8 cellular contexts compared by ENCODE assay signal in genomic region chr4:98659106-98659592, GRCh38. TPM values are rescaled to one million over a fixed set of nuclear protein-coding genes. Genes with fewer than 3 reads are reported as not detected.
A peak's percentile ranks its signal among the peaks of the same experiment; 100 is the strongest.
DNase-seq lines count a peak whose midpoint lies in the region; ATAC-seq and TF ChIP-seq lines count a peak whose summit lies in the region.

No MANE protein-coding gene starts in this region.

- H2BK15ac ChIP-seq in neuronal stem cell (ENCODE audit: low read length), result no peak overlapping the region

- no peaks in the 10 kb centered on the region for H3K36me3 ChIP-seq in neuronal stem cell (replicated peaks in 1 of 2; ENCODE audit: control insufficient read depth in 2 of 2, insufficient read depth in 2 of 2, low read length in 2 of 2)

- H3K79me1 ChIP-seq in neuronal stem cell (ENCODE audit: low read depth, low read length), result no peaks in the 10 kb centered on the region

- no peak overlapping the region for H2BK12ac ChIP-seq in neuronal stem cell (ENCODE audit: low read length)

- no peak overlapping the region for H2BK5ac ChIP-seq in neuronal stem cell (ENCODE audit: low read length)

- peak; percentile 26 for ATAC-seq in SK-N-SH treated with all-trans-retinoic acid at 6 μM for 48 hours

- peaks cover 9 to 10% of the 10 kb centered on the region in 2 donors for H3K4me1 ChIP-seq in neuronal stem cell (ENCODE audit: control insufficient read depth in 2 of 2, insufficient read depth in 1 of 2, low read depth in 1 of 2, low read length in 2 of 2)

- H3K4me2 ChIP-seq in neuronal stem cell (ENCODE audit: insufficient read depth, low read length, poor library complexity, severe bottlenecking), result peak overlapping the region; percentile 82

- H3K9ac ChIP-seq in neuronal stem cell (ENCODE audit: low read depth, low read length, poor library complexity), result peak overlapping the region; percentile 74

- H4K8ac ChIP-seq in neuronal stem cell (ENCODE audit: low read depth, low read length), result no peak overlapping the region

- H2AK5ac ChIP-seq in neuronal stem cell (ENCODE audit: low read depth, low read length), result peak overlapping the region; percentile 7

- no peak overlapping the region for H3K27ac ChIP-seq in neuronal stem cell (replicated peaks; ENCODE audit: low read length)

- H3K4ac ChIP-seq in neuronal stem cell (ENCODE audit: low read length), result no peak overlapping the region

- WGBS in neuronal stem cell (ENCODE audit: extremely low coverage in 2 of 2, insufficient read length in 2 of 2, insufficient replicate concordance in 1 of 2), 2 donors, result no CpG with 5 or more reads among the region's 17 CpGs

- H3K4me3 ChIP-seq in neuronal stem cell (ENCODE audit: low read length in 2 of 2), result peak overlapping the region; percentile 61 to 84

- no peaks in the 10 kb centered on the region for H3K9me3 ChIP-seq in neuronal stem cell (replicated peaks in 1 of 2; ENCODE audit: control insufficient read depth in 2 of 2, insufficient read depth in 1 of 2, low read depth in 1 of 2, low read length in 2 of 2)

- peak overlapping the region; percentile 94 for H3K18ac ChIP-seq in neuronal stem cell (ENCODE audit: low read length)

- no peak overlapping the region for H3K23ac ChIP-seq in neuronal stem cell (ENCODE audit: low read depth, low read length, poor library complexity)

- H3K27me3 ChIP-seq in neuronal stem cell (ENCODE audit: control insufficient read depth in 3 of 3, insufficient read depth in 3 of 3, low read depth in 1 of 3, low read length in 3 of 3), result peaks cover 0 to 40% (median 8%) of the 10 kb centered on the region in 3 experiments

- H2BK120ac ChIP-seq in neuronal stem cell (ENCODE audit: low read depth, low read length), result no peak overlapping the region

- peak overlapping the region; percentile 99 for H2AFZ ChIP-seq in neuronal stem cell (ENCODE audit: low read length)

- DNase-seq in HCEC 1CT (peak; percentile 34), fibroblast of gingiva (ENCODE audit: low read depth) (peak; percentile 38), neuronal stem cell (ENCODE audit: low spot score) (no peak), T-helper 9 cell (no peak), midbrain (lab: John Stamatoyannopoulos, UW) (no peak)
- no peak for DNase-seq in activated CD4-positive, alpha-beta T cell treated with anti-CD3 and anti-CD28 coated beads for 48 hours
- DNase-seq in stimulated activated CD4-positive, alpha-beta T cell treated with anti-CD3 and anti-CD28 coated beads, Interleukin-2, amount 100 ng/mL, for 24 hours, result no peak

- no peak overlapping the region for H3K14ac ChIP-seq in neuronal stem cell (ENCODE audit: low read length)

- no peak overlapping the region for H4K91ac ChIP-seq in neuronal stem cell (ENCODE audit: low read depth, low read length, poor library complexity)

TF ChIP-seq in SK-N-SH treated with all-trans-retinoic acid at 6 μM for 48 hours, 23 proteins besides CTCF, POLR2A, EP300 and RAD21:
- TF ChIP-seq ESRRG (CRISPR knock-in tag; IDR thresholded peaks at IDR 0.05) (no peak), SNAI2 (CRISPR knock-in tag; IDR thresholded peaks at IDR 0.05) (no peak), GLIS3 (CRISPR knock-in tag; IDR thresholded peaks at IDR 0.05) (no peak), OSR1 (CRISPR knock-in tag; IDR thresholded peaks at IDR 0.05) (no peak), ZC3H10 (CRISPR knock-in tag; IDR thresholded peaks at IDR 0.05) (no peak), ARNTL (CRISPR knock-in tag; IDR thresholded peaks at IDR 0.05; ENCODE audit: borderline replicate concordance, low read depth) (no peak), RARB (CRISPR knock-in tag; IDR thresholded peaks at IDR 0.05) (no peak), CSDC2 (CRISPR knock-in tag; IDR thresholded peaks at IDR 0.05) (no peak), ZNF565 (CRISPR knock-in tag; conservative IDR thresholded peaks at IDR 0.05; ENCODE audit: low read depth) (no peak), POU6F1 (CRISPR knock-in tag; IDR thresholded peaks at IDR 0.05; ENCODE audit: borderline replicate concordance, low read depth) (no peak)
- TF ChIP-seq, protein P1, sequence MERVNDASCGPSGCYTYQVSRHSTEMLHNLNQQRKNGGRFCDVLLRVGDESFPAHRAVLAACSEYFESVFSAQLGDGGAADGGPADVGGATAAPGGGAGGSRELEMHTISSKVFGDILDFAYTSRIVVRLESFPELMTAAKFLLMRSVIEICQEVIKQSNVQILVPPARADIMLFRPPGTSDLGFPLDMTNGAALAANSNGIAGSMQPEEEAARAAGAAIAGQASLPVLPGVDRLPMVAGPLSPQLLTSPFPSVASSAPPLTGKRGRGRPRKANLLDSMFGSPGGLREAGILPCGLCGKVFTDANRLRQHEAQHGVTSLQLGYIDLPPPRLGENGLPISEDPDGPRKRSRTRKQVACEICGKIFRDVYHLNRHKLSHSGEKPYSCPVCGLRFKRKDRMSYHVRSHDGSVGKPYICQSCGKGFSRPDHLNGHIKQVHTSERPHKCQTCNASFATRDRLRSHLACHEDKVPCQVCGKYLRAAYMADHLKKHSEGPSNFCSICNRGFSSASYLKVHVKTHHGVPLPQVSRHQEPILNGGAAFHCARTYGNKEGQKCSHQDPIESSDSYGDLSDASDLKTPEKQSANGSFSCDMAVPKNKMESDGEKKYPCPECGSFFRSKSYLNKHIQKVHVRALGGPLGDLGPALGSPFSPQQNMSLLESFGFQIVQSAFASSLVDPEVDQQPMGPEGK (CRISPR knock-in tag; IDR thresholded peaks at IDR 0.05; ENCODE audit: borderline replicate concordance), result no peak
- TF ChIP-seq, protein P2, sequence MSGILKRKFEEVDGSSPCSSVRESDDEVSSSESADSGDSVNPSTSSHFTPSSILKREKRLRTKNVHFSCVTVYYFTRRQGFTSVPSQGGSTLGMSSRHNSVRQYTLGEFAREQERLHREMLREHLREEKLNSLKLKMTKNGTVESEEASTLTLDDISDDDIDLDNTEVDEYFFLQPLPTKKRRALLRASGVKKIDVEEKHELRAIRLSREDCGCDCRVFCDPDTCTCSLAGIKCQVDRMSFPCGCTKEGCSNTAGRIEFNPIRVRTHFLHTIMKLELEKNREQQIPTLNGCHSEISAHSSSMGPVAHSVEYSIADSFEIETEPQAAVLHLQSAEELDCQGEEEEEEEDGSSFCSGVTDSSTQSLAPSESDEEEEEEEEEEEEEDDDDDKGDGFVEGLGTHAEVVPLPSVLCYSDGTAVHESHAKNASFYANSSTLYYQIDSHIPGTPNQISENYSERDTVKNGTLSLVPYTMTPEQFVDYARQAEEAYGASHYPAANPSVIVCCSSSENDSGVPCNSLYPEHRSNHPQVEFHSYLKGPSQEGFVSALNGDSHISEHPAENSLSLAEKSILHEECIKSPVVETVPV (CRISPR knock-in tag; IDR thresholded peaks at IDR 0.05), result no peak

RNA-seq across cellular contexts. Expression of gene TSPAN5, which starts 0.7 kb away (rescaled TPM):
- polyA plus RNA-seq in neuronal stem cell (2013, experiment 1 of 2), result 21.5 TPM
- 22.8 TPM for polyA plus RNA-seq in neuronal stem cell (2013, experiment 2 of 2)

Comparison
In these comparisons a context has a peak if more than half of its experiments do, and no peak if none do; other contexts are left out.
1. DNase-seq: peak in HCEC 1CT (single experiment) and fibroblast of gingiva (single experiment); none in neuronal stem cell (single experiment), T-helper 9 cell (single experiment), midbrain (single experiment), activated CD4-positive, alpha-beta T cell treated with anti-CD3 and anti-CD28 coated beads for 48 hours (single experiment) and stimulated activated CD4-positive, alpha-beta T cell treated with anti-CD3 and anti-CD28 coated beads, Interleukin-2, amount 100 ng/mL, for 24 hours (0 of 2).